1 cellular context compared by ENCODE assay signal in the genomic region with DNA sequence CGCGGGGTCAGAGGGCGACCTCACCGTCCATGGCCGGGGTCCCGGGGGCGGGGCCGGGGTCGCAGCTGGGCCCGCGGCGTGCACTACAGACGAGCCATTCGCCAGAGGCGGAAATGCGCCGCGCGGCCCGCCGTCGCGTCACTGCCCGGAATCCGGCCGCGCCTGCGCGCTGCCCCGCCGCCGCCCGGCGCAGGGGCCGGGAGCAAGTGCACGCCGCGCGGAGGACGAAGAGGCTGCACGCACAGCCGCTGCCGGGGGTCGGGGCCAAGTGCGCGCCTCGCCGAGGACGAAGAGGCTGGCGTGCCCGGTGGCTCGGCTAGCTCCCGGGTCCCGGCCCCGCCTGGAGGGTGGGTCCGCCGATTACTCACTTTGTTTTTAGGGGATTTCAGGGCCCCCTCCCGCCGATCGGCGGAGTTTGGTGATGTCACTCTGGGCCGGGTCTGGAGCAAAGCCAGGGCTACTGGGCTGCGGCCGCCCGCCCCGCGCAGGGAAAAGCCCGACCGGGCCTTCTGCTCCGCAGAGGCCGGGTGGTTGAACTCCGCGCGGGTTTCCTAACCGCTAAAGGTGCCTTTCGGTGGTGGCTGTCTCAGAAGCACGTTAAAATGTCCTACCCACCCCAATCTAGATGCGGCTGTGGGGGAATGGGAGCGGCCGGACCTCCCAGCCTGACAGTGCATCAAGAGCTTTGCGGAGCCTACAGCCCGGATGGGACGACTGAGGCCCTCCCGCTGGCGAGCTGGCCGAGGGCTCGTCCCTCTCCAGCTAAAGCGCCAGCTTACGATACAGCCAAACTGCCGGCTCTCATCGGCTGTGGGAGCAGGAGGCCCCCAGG.
A peak's percentile ranks its signal among the peaks of the same experiment; 100 is the strongest.
TF ChIP-seq lines count a peak whose summit lies in the region.

A gene (minus strand): TSS at position 115 of the 832 bp plus-strand sequence. CDS start 84 bp downstream, at position 31.

TF ChIP-seq in K562, 482 proteins besides CTCF, POLR2A, EP300 and RAD21 (continued from another document and continues in another):
- TF ChIP-seq JUN (IDR thresholded peaks at IDR 0.05; ENCODE audit: borderline replicate concordance, low read depth, low read length) (peak; percentile 88), JUN (CRISPR knock-in tag; IDR thresholded peaks at IDR 0.05; ENCODE audit: borderline replicate concordance) (peak; percentile 78; the same call in 1 of the 2 replicates), PHTF2 (CRISPR knock-in tag; IDR thresholded peaks at IDR 0.05) (no peak), KLF13 (tag; IDR thresholded peaks at IDR 0.05; ENCODE audit: borderline replicate concordance, low read depth) (0 out of 2 replicates have a peak, but pooled peaks have one; percentile 13), PTRF (tag; IDR thresholded peaks at IDR 0.05) (no peak), CXXC5 (CRISPR knock-in tag; IDR thresholded peaks at IDR 0.05) (peak; percentile 96), CREBBP (IDR thresholded peaks at IDR 0.05; ENCODE audit: low read depth, low read length) (no peak), RBFOX2 (IDR thresholded peaks at IDR 0.05; ENCODE audit: low read depth, low read length) (peak; percentile 86), MEIS2 (IDR thresholded peaks at IDR 0.05; ENCODE audit: partially characterized antibody) (peak; percentile 78), GABPB1 (CRISPR knock-in tag; IDR thresholded peaks at IDR 0.05) (peak; percentile 71), CREB1 (IDR thresholded peaks at IDR 0.05) (peak; percentile 71), CREB1 (CRISPR knock-in tag; IDR thresholded peaks at IDR 0.05) (no peak; the same call in 1 of the 2 replicates), RFX1 (IDR thresholded peaks at IDR 0.05) (no peak), MYC (IDR thresholded peaks at IDR 0.05; ENCODE audit: low read depth, low read length) (peak; percentile 77; the same call in 1 of the 2 replicates), MYC (CRISPR knock-in tag; IDR thresholded peaks at IDR 0.05; ENCODE audit: borderline replicate concordance, low read depth) (peak; percentile 71; the same call in 1 of the 2 replicates), TBP (optimal IDR thresholded peaks at IDR 0.05; ENCODE audit: low read depth, low read length) (peak; percentile 32), MYBL2 (IDR thresholded peaks at IDR 0.05; ENCODE audit: low read depth) (no peak), MYBL2 (CRISPR knock-in tag; IDR thresholded peaks at IDR 0.05; ENCODE audit: borderline replicate concordance) (no peak), ZNF143 (CRISPR knock-in tag; IDR thresholded peaks at IDR 0.05) (no peak), TOE1 (IDR thresholded peaks at IDR 0.05; ENCODE audit: borderline replicate concordance) (peak; percentile 78; the same call in 1 of the 2 replicates), TOE1 (CRISPR knock-in tag; IDR thresholded peaks at IDR 0.05; ENCODE audit: borderline replicate concordance, low read depth) (no peak), NFATC3 (IDR thresholded peaks at IDR 0.05) (no peak), MXI1 (IDR thresholded peaks at IDR 0.05; ENCODE audit: low read depth, low read length) (no peak), RBM14 (IDR thresholded peaks at IDR 0.05; ENCODE audit: borderline replicate concordance, insufficient read depth, low read depth, low read length) (0 out of 2 replicates have a peak, but pooled peaks have one; percentile 45), NCOA6 (IDR thresholded peaks at IDR 0.05) (no peak), SMAD4 (CRISPR knock-in tag; conservative IDR thresholded peaks at IDR 0.05) (peak; percentile 51; the same call in 1 of the 2 replicates), CREM (IDR thresholded peaks at IDR 0.05; ENCODE audit: low read depth) (peak; percentile 80), GTF2E2 (tag; IDR thresholded peaks at IDR 0.05) (no peak; the same call in 1 of the 2 replicates), ZNF589 (CRISPR knock-in tag; IDR thresholded peaks at IDR 0.05; ENCODE audit: low read depth) (no peak), SREBF2 (CRISPR knock-in tag; IDR thresholded peaks at IDR 0.05) (no peak), CBX1 (IDR thresholded peaks at IDR 0.05; ENCODE audit: low read depth) (peak; percentile 23; the same call in 1 of the 2 replicates), CTBP1 (IDR thresholded peaks at IDR 0.05; ENCODE audit: borderline replicate concordance) (peak; percentile 67; the same call in 1 of the 2 replicates)
- TF ChIP-seq, protein P1, sequence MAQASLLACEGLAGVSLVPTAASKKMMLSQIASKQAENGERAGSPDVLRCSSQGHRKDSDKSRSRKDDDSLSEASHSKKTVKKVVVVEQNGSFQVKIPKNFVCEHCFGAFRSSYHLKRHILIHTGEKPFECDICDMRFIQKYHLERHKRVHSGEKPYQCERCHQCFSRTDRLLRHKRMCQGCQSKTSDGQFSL (CRISPR knock-in tag; IDR thresholded peaks at IDR 0.05), result peak; percentile 35
- TF ChIP-seq, protein P1 (tag; IDR thresholded peaks at IDR 0.05), result no peak
- TF ChIP-seq, protein P2, sequence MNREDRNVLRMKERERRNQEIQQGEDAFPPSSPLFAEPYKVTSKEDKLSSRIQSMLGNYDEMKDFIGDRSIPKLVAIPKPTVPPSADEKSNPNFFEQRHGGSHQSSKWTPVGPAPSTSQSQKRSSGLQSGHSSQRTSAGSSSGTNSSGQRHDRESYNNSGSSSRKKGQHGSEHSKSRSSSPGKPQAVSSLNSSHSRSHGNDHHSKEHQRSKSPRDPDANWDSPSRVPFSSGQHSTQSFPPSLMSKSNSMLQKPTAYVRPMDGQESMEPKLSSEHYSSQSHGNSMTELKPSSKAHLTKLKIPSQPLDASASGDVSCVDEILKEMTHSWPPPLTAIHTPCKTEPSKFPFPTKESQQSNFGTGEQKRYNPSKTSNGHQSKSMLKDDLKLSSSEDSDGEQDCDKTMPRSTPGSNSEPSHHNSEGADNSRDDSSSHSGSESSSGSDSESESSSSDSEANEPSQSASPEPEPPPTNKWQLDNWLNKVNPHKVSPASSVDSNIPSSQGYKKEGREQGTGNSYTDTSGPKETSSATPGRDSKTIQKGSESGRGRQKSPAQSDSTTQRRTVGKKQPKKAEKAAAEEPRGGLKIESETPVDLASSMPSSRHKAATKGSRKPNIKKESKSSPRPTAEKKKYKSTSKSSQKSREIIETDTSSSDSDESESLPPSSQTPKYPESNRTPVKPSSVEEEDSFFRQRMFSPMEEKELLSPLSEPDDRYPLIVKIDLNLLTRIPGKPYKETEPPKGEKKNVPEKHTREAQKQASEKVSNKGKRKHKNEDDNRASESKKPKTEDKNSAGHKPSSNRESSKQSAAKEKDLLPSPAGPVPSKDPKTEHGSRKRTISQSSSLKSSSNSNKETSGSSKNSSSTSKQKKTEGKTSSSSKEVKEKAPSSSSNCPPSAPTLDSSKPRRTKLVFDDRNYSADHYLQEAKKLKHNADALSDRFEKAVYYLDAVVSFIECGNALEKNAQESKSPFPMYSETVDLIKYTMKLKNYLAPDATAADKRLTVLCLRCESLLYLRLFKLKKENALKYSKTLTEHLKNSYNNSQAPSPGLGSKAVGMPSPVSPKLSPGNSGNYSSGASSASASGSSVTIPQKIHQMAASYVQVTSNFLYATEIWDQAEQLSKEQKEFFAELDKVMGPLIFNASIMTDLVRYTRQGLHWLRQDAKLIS (CRISPR knock-in tag; IDR thresholded peaks at IDR 0.05), result 0 out of 2 replicates have a peak, but pooled peaks have one; percentile 68
- TF ChIP-seq, protein P3, sequence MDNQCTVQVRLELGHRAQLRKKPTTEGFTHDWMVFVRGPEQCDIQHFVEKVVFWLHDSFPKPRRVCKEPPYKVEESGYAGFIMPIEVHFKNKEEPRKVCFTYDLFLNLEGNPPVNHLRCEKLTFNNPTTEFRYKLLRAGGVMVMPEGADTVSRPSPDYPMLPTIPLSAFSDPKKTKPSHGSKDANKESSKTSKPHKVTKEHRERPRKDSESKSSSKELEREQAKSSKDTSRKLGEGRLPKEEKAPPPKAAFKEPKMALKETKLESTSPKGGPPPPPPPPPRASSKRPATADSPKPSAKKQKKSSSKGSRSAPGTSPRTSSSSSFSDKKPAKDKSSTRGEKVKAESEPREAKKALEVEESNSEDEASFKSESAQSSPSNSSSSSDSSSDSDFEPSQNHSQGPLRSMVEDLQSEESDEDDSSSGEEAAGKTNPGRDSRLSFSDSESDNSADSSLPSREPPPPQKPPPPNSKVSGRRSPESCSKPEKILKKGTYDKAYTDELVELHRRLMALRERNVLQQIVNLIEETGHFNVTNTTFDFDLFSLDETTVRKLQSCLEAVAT (IDR thresholded peaks at IDR 0.05), result peak in 1 of 2 experiments; percentile 49; a peak in 1 of 4 replicates
- TF ChIP-seq, protein P4, sequence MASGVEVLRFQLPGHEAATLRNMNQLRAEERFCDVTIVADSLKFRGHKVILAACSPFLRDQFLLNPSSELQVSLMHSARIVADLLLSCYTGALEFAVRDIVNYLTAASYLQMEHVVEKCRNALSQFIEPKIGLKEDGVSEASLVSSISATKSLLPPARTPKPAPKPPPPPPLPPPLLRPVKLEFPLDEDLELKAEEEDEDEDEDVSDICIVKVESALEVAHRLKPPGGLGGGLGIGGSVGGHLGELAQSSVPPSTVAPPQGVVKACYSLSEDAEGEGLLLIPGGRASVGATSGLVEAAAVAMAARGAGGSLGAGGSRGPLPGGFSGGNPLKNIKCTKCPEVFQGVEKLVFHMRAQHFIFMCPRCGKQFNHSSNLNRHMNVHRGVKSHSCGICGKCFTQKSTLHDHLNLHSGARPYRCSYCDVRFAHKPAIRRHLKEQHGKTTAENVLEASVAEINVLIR (CRISPR knock-in tag; IDR thresholded peaks at IDR 0.05), result peak; percentile 41; the same call in 1 of the 2 replicates
- TF ChIP-seq, protein P5, sequence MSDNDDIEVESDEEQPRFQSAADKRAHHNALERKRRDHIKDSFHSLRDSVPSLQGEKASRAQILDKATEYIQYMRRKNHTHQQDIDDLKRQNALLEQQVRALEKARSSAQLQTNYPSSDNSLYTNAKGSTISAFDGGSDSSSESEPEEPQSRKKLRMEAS (CRISPR knock-in tag; IDR thresholded peaks at IDR 0.05), result peak; percentile 52; the same call in 1 of the 2 replicates
- TF ChIP-seq, protein P6, sequence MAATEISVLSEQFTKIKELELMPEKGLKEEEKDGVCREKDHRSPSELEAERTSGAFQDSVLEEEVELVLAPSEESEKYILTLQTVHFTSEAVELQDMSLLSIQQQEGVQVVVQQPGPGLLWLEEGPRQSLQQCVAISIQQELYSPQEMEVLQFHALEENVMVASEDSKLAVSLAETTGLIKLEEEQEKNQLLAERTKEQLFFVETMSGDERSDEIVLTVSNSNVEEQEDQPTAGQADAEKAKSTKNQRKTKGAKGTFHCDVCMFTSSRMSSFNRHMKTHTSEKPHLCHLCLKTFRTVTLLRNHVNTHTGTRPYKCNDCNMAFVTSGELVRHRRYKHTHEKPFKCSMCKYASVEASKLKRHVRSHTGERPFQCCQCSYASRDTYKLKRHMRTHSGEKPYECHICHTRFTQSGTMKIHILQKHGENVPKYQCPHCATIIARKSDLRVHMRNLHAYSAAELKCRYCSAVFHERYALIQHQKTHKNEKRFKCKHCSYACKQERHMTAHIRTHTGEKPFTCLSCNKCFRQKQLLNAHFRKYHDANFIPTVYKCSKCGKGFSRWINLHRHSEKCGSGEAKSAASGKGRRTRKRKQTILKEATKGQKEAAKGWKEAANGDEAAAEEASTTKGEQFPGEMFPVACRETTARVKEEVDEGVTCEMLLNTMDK (IDR thresholded peaks at IDR 0.05; ENCODE audit: borderline replicate concordance, insufficient read depth, low read depth, low read length, poor library complexity, severe bottlenecking), result peak; percentile 0
- TF ChIP-seq, protein P7, sequence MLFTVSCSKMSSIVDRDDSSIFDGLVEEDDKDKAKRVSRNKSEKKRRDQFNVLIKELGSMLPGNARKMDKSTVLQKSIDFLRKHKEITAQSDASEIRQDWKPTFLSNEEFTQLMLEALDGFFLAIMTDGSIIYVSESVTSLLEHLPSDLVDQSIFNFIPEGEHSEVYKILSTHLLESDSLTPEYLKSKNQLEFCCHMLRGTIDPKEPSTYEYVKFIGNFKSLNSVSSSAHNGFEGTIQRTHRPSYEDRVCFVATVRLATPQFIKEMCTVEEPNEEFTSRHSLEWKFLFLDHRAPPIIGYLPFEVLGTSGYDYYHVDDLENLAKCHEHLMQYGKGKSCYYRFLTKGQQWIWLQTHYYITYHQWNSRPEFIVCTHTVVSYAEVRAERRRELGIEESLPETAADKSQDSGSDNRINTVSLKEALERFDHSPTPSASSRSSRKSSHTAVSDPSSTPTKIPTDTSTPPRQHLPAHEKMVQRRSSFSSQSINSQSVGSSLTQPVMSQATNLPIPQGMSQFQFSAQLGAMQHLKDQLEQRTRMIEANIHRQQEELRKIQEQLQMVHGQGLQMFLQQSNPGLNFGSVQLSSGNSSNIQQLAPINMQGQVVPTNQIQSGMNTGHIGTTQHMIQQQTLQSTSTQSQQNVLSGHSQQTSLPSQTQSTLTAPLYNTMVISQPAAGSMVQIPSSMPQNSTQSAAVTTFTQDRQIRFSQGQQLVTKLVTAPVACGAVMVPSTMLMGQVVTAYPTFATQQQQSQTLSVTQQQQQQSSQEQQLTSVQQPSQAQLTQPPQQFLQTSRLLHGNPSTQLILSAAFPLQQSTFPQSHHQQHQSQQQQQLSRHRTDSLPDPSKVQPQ (CRISPR knock-in tag; IDR thresholded peaks at IDR 0.05; ENCODE audit: borderline replicate concordance), result 0 out of 2 replicates have a peak, but pooled peaks have one; percentile 35
- TF ChIP-seq, protein P8, sequence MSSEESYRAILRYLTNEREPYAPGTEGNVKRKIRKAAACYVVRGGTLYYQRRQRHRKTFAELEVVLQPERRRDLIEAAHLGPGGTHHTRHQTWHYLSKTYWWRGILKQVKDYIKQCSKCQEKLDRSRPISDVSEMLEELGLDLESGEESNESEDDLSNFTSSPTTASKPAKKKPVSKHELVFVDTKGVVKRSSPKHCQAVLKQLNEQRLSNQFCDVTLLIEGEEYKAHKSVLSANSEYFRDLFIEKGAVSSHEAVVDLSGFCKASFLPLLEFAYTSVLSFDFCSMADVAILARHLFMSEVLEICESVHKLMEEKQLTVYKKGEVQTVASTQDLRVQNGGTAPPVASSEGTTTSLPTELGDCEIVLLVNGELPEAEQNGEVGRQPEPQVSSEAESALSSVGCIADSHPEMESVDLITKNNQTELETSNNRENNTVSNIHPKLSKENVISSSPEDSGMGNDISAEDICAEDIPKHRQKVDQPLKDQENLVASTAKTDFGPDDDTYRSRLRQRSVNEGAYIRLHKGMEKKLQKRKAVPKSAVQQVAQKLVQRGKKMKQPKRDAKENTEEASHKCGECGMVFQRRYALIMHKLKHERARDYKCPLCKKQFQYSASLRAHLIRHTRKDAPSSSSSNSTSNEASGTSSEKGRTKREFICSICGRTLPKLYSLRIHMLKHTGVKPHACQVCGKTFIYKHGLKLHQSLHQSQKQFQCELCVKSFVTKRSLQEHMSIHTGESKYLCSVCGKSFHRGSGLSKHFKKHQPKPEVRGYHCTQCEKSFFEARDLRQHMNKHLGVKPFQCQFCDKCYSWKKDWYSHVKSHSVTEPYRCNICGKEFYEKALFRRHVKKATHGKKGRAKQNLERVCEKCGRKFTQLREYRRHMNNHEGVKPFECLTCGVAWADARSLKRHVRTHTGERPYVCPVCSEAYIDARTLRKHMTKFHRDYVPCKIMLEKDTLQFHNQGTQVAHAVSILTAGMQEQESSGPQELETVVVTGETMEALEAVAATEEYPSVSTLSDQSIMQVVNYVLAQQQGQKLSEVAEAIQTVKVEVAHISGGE (CRISPR knock-in tag; IDR thresholded peaks at IDR 0.05), result peak in 1 of 3 experiments; percentile 76; a peak in 2 of 6 replicates
- TF ChIP-seq, protein P9, sequence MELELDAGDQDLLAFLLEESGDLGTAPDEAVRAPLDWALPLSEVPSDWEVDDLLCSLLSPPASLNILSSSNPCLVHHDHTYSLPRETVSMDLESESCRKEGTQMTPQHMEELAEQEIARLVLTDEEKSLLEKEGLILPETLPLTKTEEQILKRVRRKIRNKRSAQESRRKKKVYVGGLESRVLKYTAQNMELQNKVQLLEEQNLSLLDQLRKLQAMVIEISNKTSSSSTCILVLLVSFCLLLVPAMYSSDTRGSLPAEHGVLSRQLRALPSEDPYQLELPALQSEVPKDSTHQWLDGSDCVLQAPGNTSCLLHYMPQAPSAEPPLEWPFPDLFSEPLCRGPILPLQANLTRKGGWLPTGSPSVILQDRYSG (tag; conservative IDR thresholded peaks at IDR 0.05; ENCODE audit: low read depth), result no peak
